26 cellular contexts compared by ENCODE assay signal in the genomic region with DNA sequence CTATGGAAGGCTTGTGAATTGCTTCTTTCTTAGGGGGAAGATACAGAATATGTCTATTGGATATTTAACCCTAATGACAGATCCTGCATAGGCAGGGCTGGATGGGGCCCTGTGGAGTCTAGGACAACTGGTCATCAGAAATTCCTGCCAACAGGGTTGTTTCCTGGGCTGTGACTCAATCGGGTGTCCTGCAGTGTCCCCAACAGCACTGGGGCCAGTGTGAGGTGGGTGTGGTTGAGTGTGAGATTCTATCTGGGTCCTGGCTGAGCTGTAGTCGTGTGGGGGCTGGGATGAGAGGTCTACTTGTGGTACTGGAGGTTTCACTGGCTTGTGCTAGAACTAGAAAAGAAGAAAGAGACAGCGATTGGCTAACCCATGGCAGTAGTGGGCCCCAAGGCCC.
"Had no signal": no experiment of that assay in that cellular context is flagged by ENCODE, and none has a peak within 500 bp of the region (broad histone marks: within the 10 kb centered on the region; RNA-seq: fewer than 3 reads in every experiment).

No MANE protein-coding gene starts in this region.

- H3K36me3 ChIP-seq: adrenal gland, ascending aorta, esophagus muscularis mucosa, thyroid gland, WERI-Rb-1 had no signal

- H3K9me3 ChIP-seq: adrenal gland, ascending aorta, esophagus muscularis mucosa, thyroid gland had no signal

- H3K36me3 Mint-ChIP-seq: activated naive CD8-positive, alpha-beta T cell; memory B cell had no signal

- H3K27me3 Mint-ChIP-seq: activated naive CD8-positive, alpha-beta T cell; activated T-helper 17 cell treated with anti-CD3 and anti-CD28 coated beads, Interleukin-2, amount 50 U/mL, for 72 hours; stimulated activated naive CD8-positive, alpha-beta T cell treated with anti-CD3 and anti-CD28 coated beads, Interleukin-15, Interleukin-2, amounts not matched to agents 100 ng/mL and 50 ng/mL, for 24 hours had no signal

- H3K4me3 ChIP-seq: adrenal gland, ascending aorta, dorsolateral prefrontal cortex, esophagus muscularis mucosa, thyroid gland had no signal

- H2AFZ ChIP-seq: parathyroid adenoma had no signal

- ATAC-seq: activated T-helper 17 cell treated with anti-CD3 and anti-CD28 coated beads, Interleukin-2, amount 50 U/mL, for 72 hours had no signal

- H3K4me1 ChIP-seq: adrenal gland, ascending aorta, esophagus muscularis mucosa, parathyroid adenoma, thyroid gland had no signal

- DNase-seq: activated CD4-positive, alpha-beta T cell treated with anti-CD3 and anti-CD28 coated beads, Interleukin-2, amount 50 U/mL, for 4 hours; activated CD4-positive, CD25-positive, alpha-beta regulatory T cell treated with anti-CD3 and anti-CD28 coated beads, Interleukin-2, amount 50 U/mL, for 72 hours; activated CD8-positive, alpha-beta memory T cell treated with anti-CD3 and anti-CD28 coated beads for 24 hours; activated CD8-positive, alpha-beta memory T cell treated with anti-CD3 and anti-CD28 coated beads, Interleukin-2, amount 50 U/mL, for 4 hours; activated T-cell treated with anti-CD3 and anti-CD28 coated beads, Interleukin-2, amount 50 U/mL, for 24 hours; adrenal gland; dorsolateral prefrontal cortex; hippocampal formation; left ventricle myocardium superior; nucleus accumbens; right cardiac atrium; stimulated activated CD4-positive, alpha-beta T cell treated with anti-CD3 and anti-CD28 coated beads, Interleukin-1b, Interleukin-23, amount 100 ng/mL, for 48 hours; substantia nigra; thyroid gland; WERI-Rb-1 had no signal

- H3K4me3 Mint-ChIP-seq: activated naive CD8-positive, alpha-beta T cell; activated T-cell treated with anti-CD3 and anti-CD28 coated beads, Interleukin-2, amount 50 U/mL, for 24 hours; activated T-helper 17 cell treated with anti-CD3 and anti-CD28 coated beads, Interleukin-2, amount 50 U/mL, for 72 hours; central memory CD8-positive, alpha-beta T cell; memory B cell; stimulated activated naive CD8-positive, alpha-beta T cell treated with anti-CD3 and anti-CD28 coated beads, Interleukin-15, Interleukin-2, amounts not matched to agents 100 ng/mL and 50 ng/mL, for 24 hours; T-helper 2 cell treated with Interferon-gamma antibody and Interleukin-4, amounts not matched to agents 5 μg/mL and 100 μg/mL, for 36 hours had no signal

- H3K27ac Mint-ChIP-seq: activated naive CD8-positive, alpha-beta T cell; activated T-cell treated with anti-CD3 and anti-CD28 coated beads, Interleukin-2, amount 50 U/mL, for 24 hours; activated T-helper 17 cell treated with anti-CD3 and anti-CD28 coated beads, Interleukin-2, amount 50 U/mL, for 72 hours; memory B cell; stimulated activated naive CD8-positive, alpha-beta T cell treated with anti-CD3 and anti-CD28 coated beads, Interleukin-15, Interleukin-2, amounts not matched to agents 100 ng/mL and 50 ng/mL, for 24 hours; T-helper 2 cell treated with Interferon-gamma antibody and Interleukin-4, amounts not matched to agents 5 μg/mL and 100 μg/mL, for 36 hours had no signal

- H3K27me3 ChIP-seq: adrenal gland, ascending aorta, esophagus muscularis mucosa, thyroid gland had no signal

- H3K9ac ChIP-seq: parathyroid adenoma had no signal

- H3K27ac ChIP-seq: adrenal gland, ascending aorta, dorsolateral prefrontal cortex, esophagus muscularis mucosa, parathyroid adenoma, thyroid gland, WERI-Rb-1 had no signal

- H3K9me3 Mint-ChIP-seq: activated T-cell treated with anti-CD3 and anti-CD28 coated beads, Interleukin-2, amount 50 U/mL, for 24 hours; activated T-helper 17 cell treated with anti-CD3 and anti-CD28 coated beads, Interleukin-2, amount 50 U/mL, for 72 hours; central memory CD8-positive, alpha-beta T cell; memory B cell; stimulated activated naive CD8-positive, alpha-beta T cell treated with anti-CD3 and anti-CD28 coated beads, Interleukin-15, Interleukin-2, amounts not matched to agents 100 ng/mL and 50 ng/mL, for 24 hours; T-helper 2 cell treated with Interferon-gamma antibody and Interleukin-4, amounts not matched to agents 5 μg/mL and 100 μg/mL, for 36 hours had no signal

- H3K4me1 Mint-ChIP-seq: activated T-helper 17 cell treated with anti-CD3 and anti-CD28 coated beads, Interleukin-2, amount 50 U/mL, for 72 hours; central memory CD8-positive, alpha-beta T cell; memory B cell had no signal

- FAIRE-seq: colon, frontal cortex had no signal

- H3K79me2 ChIP-seq: parathyroid adenoma had no signal
